8 cellular contexts compared by ENCODE assay signal in the genomic region with DNA sequence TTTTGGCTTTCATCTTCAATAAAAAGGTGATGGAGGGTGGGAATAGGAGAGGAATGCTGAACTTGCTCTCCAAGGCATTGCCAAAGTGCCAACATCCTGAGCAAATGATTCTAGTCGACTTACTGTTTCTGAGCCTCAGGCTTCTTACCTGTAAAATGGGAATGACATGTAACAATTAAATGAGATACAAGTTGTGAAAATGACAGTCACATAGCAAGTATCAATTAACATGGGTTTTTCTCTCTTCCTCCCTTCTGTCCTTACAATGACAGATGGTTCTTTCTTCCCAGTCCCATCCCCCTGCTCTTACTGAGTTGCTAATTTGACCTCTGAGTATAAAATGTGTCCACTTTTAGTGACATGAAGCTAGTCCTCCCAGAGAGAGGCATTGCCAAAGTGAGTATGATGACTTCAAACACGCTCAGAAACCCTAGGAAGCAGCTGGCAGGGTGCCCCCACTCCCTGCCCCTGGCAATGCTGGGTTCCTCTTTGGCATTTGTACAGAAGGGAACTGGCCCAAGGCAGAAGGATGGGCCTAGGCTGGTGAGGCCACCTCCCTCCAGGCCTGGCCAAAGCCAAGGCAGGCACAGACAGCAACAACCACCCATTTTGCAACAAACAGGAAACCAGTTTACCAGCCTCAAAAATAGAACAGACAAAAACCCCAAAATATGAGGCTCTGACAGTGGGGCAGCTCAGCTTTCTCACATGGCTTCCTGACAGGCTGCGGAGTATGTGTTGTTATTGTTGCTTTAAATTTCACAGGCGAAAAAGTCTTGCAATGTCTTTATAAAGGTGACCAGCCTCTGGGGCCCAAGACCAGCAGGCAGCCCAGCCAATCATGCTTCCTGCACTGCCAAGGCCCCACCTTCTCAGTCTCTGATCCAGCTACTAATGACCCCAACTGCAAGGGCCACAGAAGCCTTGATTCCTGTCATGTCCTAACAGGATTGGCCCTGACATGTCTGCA.
DNase-seq lines count a peak whose midpoint lies in the region; ATAC-seq and TF ChIP-seq lines count a peak whose summit lies in the region.

No MANE protein-coding gene starts in this region.

- H3K27me3 ChIP-seq in tibial nerve: no peaks in the 10 kb centered on the region

- intact Hi-C loops in left ventricle myocardium superior (cut with micrococcal nuclease): no loop called here

- peaks cover 5% of the 10 kb centered on the region for H3K36me3 Mint-ChIP-seq in T-helper 2 cell treated with Interferon-gamma antibody and Interleukin-4, amounts not matched to agents 5 μg/mL and 100 μg/mL, for 36 hours (ENCODE audit: low read depth)

- DNase-seq in GM03348 (ENCODE audit: low spot score) (peak; percentile 15), left ventricle myocardium superior (peak; percentile 83), tibial nerve (ENCODE audit: low spot score in 2 of 2) (peak; percentile 49 to 59), DMS153 treated with DMSO at 0.1 percent for 48 hours (lab: John Stamatoyannopoulos, UW; ENCODE audit: unreplicated experiment) (no peak), SHP77 (lab: John Stamatoyannopoulos, UW) (no peak), COR-L47 (lab: John Stamatoyannopoulos, UW) (no peak)
- no peak for DNase-seq in T-helper 2 cell treated with Interferon-gamma antibody and Interleukin-4, amounts not matched to agents 5 μg/mL and 100 μg/mL, for 36 hours (ENCODE audit: low spot score)

- H3K27ac ChIP-seq in tibial nerve: peak overlapping the region in 2 of 4 donors; percentile 32 to 36

- H3K9me3 ChIP-seq in tibial nerve: no peaks in the 10 kb centered on the region

- H3K4me1 Mint-ChIP-seq in T-helper 2 cell treated with Interferon-gamma antibody and Interleukin-4, amounts not matched to agents 5 μg/mL and 100 μg/mL, for 36 hours (ENCODE audit: low read depth): peaks cover 79% of the 10 kb centered on the region

- peak in 1 of 2 donors; percentile 69 for TF ChIP-seq EP300 in tibial nerve (IDR thresholded peaks at IDR 0.05)

- H3K27me3 Mint-ChIP-seq in T-helper 2 cell treated with Interferon-gamma antibody and Interleukin-4, amounts not matched to agents 5 μg/mL and 100 μg/mL, for 36 hours (ENCODE audit: low read depth): no peaks in the 10 kb centered on the region

- H3K36me3 ChIP-seq in tibial nerve: no peaks in the 10 kb centered on the region

- H3K4me1 ChIP-seq in tibial nerve: peaks cover 0 to 27% (median 13%) of the 10 kb centered on the region in 4 donors

- WGBS in tibial nerve, 2 donors: 62 to 69% methylated on average over 4 of the region's 4 CpGs

- peak; percentile 34 for ATAC-seq in HG03045 (IDR thresholded peaks at IDR 0.05; ENCODE audit: unreplicated experiment)
- peak; percentile 47 for ATAC-seq in left ventricle myocardium superior

- peak overlapping the region; percentile 87 for H3K27ac Mint-ChIP-seq in T-helper 2 cell treated with Interferon-gamma antibody and Interleukin-4, amounts not matched to agents 5 μg/mL and 100 μg/mL, for 36 hours

- no peak for TF ChIP-seq POLR2A in tibial nerve (IDR thresholded peaks at IDR 0.05)

- peak overlapping the region; percentile 66 for H3K4me3 Mint-ChIP-seq in T-helper 2 cell treated with Interferon-gamma antibody and Interleukin-4, amounts not matched to agents 5 μg/mL and 100 μg/mL, for 36 hours

- no peak for TF ChIP-seq CTCF in tibial nerve (IDR thresholded peaks at IDR 0.05)

- H3K9me3 Mint-ChIP-seq in T-helper 2 cell treated with Interferon-gamma antibody and Interleukin-4, amounts not matched to agents 5 μg/mL and 100 μg/mL, for 36 hours: no peaks in the 10 kb centered on the region

- no peak overlapping the region for H3K4me3 ChIP-seq in tibial nerve

Comparison
In these comparisons a context has a peak if more than half of its experiments do, and no peak if none do; other contexts are left out.
1. DNase-seq: peak in GM03348 (single experiment), left ventricle myocardium superior (single experiment) and tibial nerve (2 of 2); none in T-helper 2 cell treated with Interferon-gamma antibody and Interleukin-4, amounts not matched to agents 5 μg/mL and 100 μg/mL, for 36 hours (single experiment), DMS153 treated with DMSO at 0.1 percent for 48 hours (single experiment), SHP77 (0 of 2) and COR-L47 (single experiment).